In genomic region chr17:33908363-33909064, GRCh38 we compare ENCODE assay signal across 1 cellular context.
A peak's percentile ranks its signal among the peaks of the same experiment; 100 is the strongest.
TF ChIP-seq lines count a peak whose summit lies in the region.

No MANE protein-coding gene starts in this region.

TF ChIP-seq in K562, 482 proteins besides CTCF, POLR2A, EP300 and RAD21 (continued from another document and continues in another):
- TF ChIP-seq NFXL1 (CRISPR knock-in tag; IDR thresholded peaks at IDR 0.05) (no peak), SETDB1 (IDR thresholded peaks at IDR 0.05; ENCODE audit: low read length) (no peak), ZEB2 (IDR thresholded peaks at IDR 0.05) (peak; percentile 81; the same call in 1 of the 2 replicates), ELK3 (CRISPR knock-in tag; IDR thresholded peaks at IDR 0.05) (0 out of 2 replicates have a peak, but pooled peaks have one; percentile 49), NFIX (CRISPR knock-in tag; IDR thresholded peaks at IDR 0.05; ENCODE audit: low read depth) (peak; percentile 45; the same call in 1 of the 2 replicates), FOXM1 (IDR thresholded peaks at IDR 0.05; ENCODE audit: low read depth) (no peak), FOXM1 (CRISPR knock-in tag; IDR thresholded peaks at IDR 0.05; ENCODE audit: low read depth) (no peak), ARID1B (IDR thresholded peaks at IDR 0.05) (peak; percentile 94), NR2C1 (IDR thresholded peaks at IDR 0.05) (no peak), NR2C1 (tag; IDR thresholded peaks at IDR 0.05) (peak; percentile 90), THAP7 (CRISPR knock-in tag; IDR thresholded peaks at IDR 0.05) (peak; percentile 86), ZNF23 (CRISPR knock-in tag; IDR thresholded peaks at IDR 0.05) (peak; percentile 84), SPI1 (IDR thresholded peaks at IDR 0.05; ENCODE audit: borderline replicate concordance, low read depth, low read length) (peak; percentile 8; the same call in 1 of the 2 replicates), CHD4 (IDR thresholded peaks at IDR 0.05; ENCODE audit: insufficient read depth, insufficient replicate concordance, low read depth, low read length, poor library complexity, severe bottlenecking) (no peak), TGIF2 (CRISPR knock-in tag; IDR thresholded peaks at IDR 0.05) (no peak), NONO (IDR thresholded peaks at IDR 0.05; ENCODE audit: low read depth in 2 of 2, low read length in 1 of 2) (no peak), BCOR (IDR thresholded peaks at IDR 0.05) (0 out of 2 replicates have a peak, but pooled peaks have one; percentile 35), PHTF2 (CRISPR knock-in tag; IDR thresholded peaks at IDR 0.05) (peak; percentile 89), MTA3 (IDR thresholded peaks at IDR 0.05; ENCODE audit: borderline replicate concordance) (no peak), TAF15 (IDR thresholded peaks at IDR 0.05; ENCODE audit: low read depth, low read length) (no peak), MTA1 (IDR thresholded peaks at IDR 0.05; ENCODE audit: borderline replicate concordance) (peak; percentile 81), ZBTB40 (IDR thresholded peaks at IDR 0.05) (no peak), ZBTB40 (CRISPR knock-in tag; IDR thresholded peaks at IDR 0.05) (no peak), POLR2H (tag; IDR thresholded peaks at IDR 0.05; ENCODE audit: low read depth) (peak; percentile 36; the same call in 1 of the 2 replicates), KDM1A (IDR thresholded peaks at IDR 0.05) (peak in 1 of 2 experiments; percentile 11; a peak in 1 of 4 replicates), ZBTB2 (IDR thresholded peaks at IDR 0.05) (peak; percentile 64), ZNF3 (CRISPR knock-in tag; IDR thresholded peaks at IDR 0.05) (peak; percentile 82), ZNF277 (CRISPR knock-in tag; IDR thresholded peaks at IDR 0.05; ENCODE audit: borderline replicate concordance) (no peak), ZNF354B (CRISPR knock-in tag; IDR thresholded peaks at IDR 0.05) (peak; percentile 93), ZNF274 (IDR thresholded peaks at IDR 0.05; ENCODE audit: borderline replicate concordance, low read depth, low read length) (no peak), ZNF740 (CRISPR knock-in tag; IDR thresholded peaks at IDR 0.05) (no peak), ZNF740 (tag; IDR thresholded peaks at IDR 0.05) (peak in 1 of 2 experiments; percentile 95; a peak in 2 of 4 replicates), ZNF766 (CRISPR knock-in tag; conservative IDR thresholded peaks at IDR 0.05) (peak; percentile 95), HMG20B (CRISPR knock-in tag; IDR thresholded peaks at IDR 0.05) (0 out of 2 replicates have a peak, but pooled peaks have one; percentile 37), HNRNPK (IDR thresholded peaks at IDR 0.05; ENCODE audit: low read depth, low read length, poor library complexity, severe bottlenecking) (no peak), ZNF324 (CRISPR knock-in tag; IDR thresholded peaks at IDR 0.05) (peak; percentile 64; the same call in 1 of the 2 replicates), HES1 (IDR thresholded peaks at IDR 0.05; ENCODE audit: low read depth) (0 out of 2 replicates have a peak, but pooled peaks have one; percentile 28), ZNF77 (CRISPR knock-in tag; IDR thresholded peaks at IDR 0.05) (0 out of 2 replicates have a peak, but pooled peaks have one; percentile 64), C11orf30 (IDR thresholded peaks at IDR 0.05; ENCODE audit: low read depth) (peak; percentile 96), ZNF253 (CRISPR knock-in tag; conservative IDR thresholded peaks at IDR 0.05) (0 out of 2 replicates have a peak, but pooled peaks have one; percentile 36), BACH1 (tag; IDR thresholded peaks at IDR 0.05) (peak; percentile 71; the same call in 1 of the 2 replicates)
- TF ChIP-seq, protein P1, sequence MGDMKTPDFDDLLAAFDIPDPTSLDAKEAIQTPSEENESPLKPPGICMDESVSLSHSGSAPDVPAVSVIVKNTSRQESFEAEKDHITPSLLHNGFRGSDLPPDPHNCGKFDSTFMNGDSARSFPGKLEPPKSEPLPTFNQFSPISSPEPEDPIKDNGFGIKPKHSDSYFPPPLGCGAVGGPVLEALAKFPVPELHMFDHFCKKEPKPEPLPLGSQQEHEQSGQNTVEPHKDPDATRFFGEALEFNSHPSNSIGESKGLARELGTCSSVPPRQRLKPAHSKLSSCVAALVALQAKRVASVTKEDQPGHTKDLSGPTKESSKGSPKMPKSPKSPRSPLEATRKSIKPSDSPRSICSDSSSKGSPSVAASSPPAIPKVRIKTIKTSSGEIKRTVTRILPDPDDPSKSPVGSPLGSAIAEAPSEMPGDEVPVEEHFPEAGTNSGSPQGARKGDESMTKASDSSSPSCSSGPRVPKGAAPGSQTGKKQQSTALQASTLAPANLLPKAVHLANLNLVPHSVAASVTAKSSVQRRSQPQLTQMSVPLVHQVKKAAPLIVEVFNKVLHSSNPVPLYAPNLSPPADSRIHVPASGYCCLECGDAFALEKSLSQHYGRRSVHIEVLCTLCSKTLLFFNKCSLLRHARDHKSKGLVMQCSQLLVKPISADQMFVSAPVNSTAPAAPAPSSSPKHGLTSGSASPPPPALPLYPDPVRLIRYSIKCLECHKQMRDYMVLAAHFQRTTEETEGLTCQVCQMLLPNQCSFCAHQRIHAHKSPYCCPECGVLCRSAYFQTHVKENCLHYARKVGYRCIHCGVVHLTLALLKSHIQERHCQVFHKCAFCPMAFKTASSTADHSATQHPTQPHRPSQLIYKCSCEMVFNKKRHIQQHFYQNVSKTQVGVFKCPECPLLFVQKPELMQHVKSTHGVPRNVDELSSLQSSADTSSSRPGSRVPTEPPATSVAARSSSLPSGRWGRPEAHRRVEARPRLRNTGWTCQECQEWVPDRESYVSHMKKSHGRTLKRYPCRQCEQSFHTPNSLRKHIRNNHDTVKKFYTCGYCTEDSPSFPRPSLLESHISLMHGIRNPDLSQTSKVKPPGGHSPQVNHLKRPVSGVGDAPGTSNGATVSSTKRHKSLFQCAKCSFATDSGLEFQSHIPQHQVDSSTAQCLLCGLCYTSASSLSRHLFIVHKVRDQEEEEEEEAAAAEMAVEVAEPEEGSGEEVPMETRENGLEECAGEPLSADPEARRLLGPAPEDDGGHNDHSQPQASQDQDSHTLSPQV (IDR thresholded peaks at IDR 0.05) = peak; percentile 99
- TF ChIP-seq, protein P2, sequence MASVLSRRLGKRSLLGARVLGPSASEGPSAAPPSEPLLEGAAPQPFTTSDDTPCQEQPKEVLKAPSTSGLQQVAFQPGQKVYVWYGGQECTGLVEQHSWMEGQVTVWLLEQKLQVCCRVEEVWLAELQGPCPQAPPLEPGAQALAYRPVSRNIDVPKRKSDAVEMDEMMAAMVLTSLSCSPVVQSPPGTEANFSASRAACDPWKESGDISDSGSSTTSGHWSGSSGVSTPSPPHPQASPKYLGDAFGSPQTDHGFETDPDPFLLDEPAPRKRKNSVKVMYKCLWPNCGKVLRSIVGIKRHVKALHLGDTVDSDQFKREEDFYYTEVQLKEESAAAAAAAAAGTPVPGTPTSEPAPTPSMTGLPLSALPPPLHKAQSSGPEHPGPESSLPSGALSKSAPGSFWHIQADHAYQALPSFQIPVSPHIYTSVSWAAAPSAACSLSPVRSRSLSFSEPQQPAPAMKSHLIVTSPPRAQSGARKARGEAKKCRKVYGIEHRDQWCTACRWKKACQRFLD (CRISPR knock-in tag; IDR thresholded peaks at IDR 0.05) = peak; percentile 86; the same call in 1 of the 2 replicates
